ENCODE assay signal across 1 cellular context in the genomic region with DNA sequence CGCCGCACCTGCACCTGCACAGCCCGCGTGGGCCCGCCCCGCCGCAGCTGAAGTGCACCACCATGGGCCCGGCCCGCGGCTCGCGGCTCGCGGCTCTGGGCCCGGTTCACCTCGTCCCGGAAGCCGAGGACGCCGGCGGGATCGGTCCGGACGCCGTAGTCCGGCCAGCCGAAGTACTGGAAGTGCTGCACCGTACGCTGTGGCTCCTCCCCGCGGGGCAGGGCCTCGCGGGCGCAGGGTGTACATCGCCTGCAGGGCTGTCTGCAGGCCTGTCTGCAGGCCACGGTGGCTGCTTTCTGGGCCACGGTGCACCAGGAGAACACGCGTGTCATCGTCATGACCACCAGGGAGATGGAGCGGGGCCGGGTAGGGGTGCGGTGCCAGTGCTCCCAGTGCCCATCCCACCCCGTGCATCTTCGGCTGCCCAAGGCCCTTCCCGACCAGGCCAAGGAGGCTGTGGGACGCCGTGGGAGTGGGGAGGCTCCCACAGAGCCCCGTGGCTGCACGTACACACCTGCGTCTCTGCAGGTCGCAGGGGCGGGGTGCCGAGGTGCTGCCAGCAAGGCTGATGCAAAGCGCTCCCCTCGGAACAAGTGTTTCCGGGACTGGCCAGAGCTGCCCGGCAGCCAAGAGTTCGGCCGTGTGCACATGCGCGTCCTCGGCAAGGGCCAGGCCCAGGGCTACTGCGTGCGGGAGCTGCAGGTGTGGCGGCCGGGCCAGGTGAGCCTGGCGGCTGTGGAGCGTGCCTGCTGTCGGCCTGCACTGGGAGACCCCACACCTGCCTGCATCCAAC.
TF ChIP-seq lines count a peak whose summit lies in the region.

No MANE protein-coding gene starts in this region.

TF ChIP-seq in GM12878, 131 proteins besides CTCF, POLR2A, EP300 and RAD21:
- no peak for TF ChIP-seq RUNX3 (IDR thresholded peaks at IDR 0.05; ENCODE audit: low read length)
- TF ChIP-seq, protein P1, sequence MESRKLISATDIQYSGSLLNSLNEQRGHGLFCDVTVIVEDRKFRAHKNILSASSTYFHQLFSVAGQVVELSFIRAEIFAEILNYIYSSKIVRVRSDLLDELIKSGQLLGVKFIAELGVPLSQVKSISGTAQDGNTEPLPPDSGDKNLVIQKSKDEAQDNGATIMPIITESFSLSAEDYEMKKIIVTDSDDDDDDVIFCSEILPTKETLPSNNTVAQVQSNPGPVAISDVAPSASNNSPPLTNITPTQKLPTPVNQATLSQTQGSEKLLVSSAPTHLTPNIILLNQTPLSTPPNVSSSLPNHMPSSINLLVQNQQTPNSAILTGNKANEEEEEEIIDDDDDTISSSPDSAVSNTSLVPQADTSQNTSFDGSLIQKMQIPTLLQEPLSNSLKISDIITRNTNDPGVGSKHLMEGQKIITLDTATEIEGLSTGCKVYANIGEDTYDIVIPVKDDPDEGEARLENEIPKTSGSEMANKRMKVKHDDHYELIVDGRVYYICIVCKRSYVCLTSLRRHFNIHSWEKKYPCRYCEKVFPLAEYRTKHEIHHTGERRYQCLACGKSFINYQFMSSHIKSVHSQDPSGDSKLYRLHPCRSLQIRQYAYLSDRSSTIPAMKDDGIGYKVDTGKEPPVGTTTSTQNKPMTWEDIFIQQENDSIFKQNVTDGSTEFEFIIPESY (IDR thresholded peaks at IDR 0.05), result peak; percentile 31; the same call in 1 of the 2 replicates
